ENCODE assay signal across 1 cellular context in the genomic region with DNA sequence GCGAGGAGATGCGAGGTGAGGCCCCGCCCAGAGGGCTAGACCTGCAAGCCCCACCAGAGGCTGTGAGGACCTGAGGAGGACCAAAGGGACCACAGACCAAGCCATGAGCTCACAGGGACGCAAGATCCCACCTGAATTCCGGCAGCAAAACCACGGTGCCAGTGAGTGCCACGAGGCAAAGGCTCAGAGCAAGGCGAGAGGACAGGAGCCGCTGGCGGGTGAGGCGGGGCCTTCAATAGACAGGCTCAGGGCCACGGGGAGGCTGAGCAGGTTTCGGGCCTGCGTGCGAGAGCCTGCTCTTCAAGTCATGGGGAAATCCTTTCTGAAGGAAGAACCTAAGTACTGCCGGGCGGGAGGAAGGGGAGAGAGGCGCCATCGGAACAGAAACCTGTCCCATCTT.
TF ChIP-seq lines count a peak whose summit lies in the region.

No MANE protein-coding gene starts in this region.

TF ChIP-seq in H1, 55 proteins besides CTCF, POLR2A, EP300 and RAD21:
- TF ChIP-seq YY1 (IDR thresholded peaks at IDR 0.05; ENCODE audit: low read depth, low read length): no peak
- no peak for TF ChIP-seq POLR2AphosphoS5 (IDR thresholded peaks at IDR 0.05; ENCODE audit: low read depth, low read length)
- TF ChIP-seq CTBP2 (IDR thresholded peaks at IDR 0.05; ENCODE audit: borderline replicate concordance, insufficient read depth, insufficient read length, low read length): no peak
- no peak for TF ChIP-seq PHF8 (conservative IDR thresholded peaks at IDR 0.05; ENCODE audit: low read depth, low read length)
- no peak for TF ChIP-seq KDM5A (IDR thresholded peaks at IDR 0.05; ENCODE audit: low read length)
- no peak for TF ChIP-seq RFX5 (IDR thresholded peaks at IDR 0.05; ENCODE audit: borderline replicate concordance, low read depth, low read length)
- TF ChIP-seq CHD1 (IDR thresholded peaks at IDR 0.05; ENCODE audit: low read depth, low read length): no peak
- TF ChIP-seq, protein P1, sequence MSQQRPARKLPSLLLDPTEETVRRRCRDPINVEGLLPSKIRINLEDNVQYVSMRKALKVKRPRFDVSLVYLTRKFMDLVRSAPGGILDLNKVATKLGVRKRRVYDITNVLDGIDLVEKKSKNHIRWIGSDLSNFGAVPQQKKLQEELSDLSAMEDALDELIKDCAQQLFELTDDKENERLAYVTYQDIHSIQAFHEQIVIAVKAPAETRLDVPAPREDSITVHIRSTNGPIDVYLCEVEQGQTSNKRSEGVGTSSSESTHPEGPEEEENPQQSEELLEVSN (IDR thresholded peaks at IDR 0.05): no peak
